1 cellular context compared by ENCODE assay signal in genomic region chr14:23160924-23161522, GRCh38.
A peak's percentile ranks its signal among the peaks of the same experiment; 100 is the strongest.
TF ChIP-seq lines count a peak whose summit lies in the region.

No MANE protein-coding gene starts in this region.

TF ChIP-seq in K562, 482 proteins besides CTCF, POLR2A, EP300 and RAD21 (continued from another document and continues in another):
- TF ChIP-seq YY1 (IDR thresholded peaks at IDR 0.05; ENCODE audit: borderline replicate concordance in 1 of 3, control insufficient read depth in 1 of 3, extremely low read depth in 1 of 3, insufficient read depth in 3 of 3, insufficient read length in 1 of 3, insufficient replicate concordance in 2 of 3, low read depth in 1 of 3, low read length in 2 of 3) (no peak), PHF21A (IDR thresholded peaks at IDR 0.05; ENCODE audit: borderline replicate concordance, low read depth) (no peak), NCOR1 (IDR thresholded peaks at IDR 0.05) (peak; percentile 77), KLF13 (tag; IDR thresholded peaks at IDR 0.05; ENCODE audit: borderline replicate concordance, low read depth) (no peak), ZNF507 (tag; conservative IDR thresholded peaks at IDR 0.05) (no peak), CTBP1 (IDR thresholded peaks at IDR 0.05; ENCODE audit: borderline replicate concordance) (peak; percentile 33; the same call in 1 of the 2 replicates), ZNF655 (CRISPR knock-in tag; IDR thresholded peaks at IDR 0.05) (no peak), HDAC8 (tag; IDR thresholded peaks at IDR 0.05) (no peak), HES1 (IDR thresholded peaks at IDR 0.05; ENCODE audit: low read depth) (peak; percentile 46; the same call in 1 of the 2 replicates), ZC3H4 (CRISPR knock-in tag; IDR thresholded peaks at IDR 0.05; ENCODE audit: borderline replicate concordance) (no peak), FIP1L1 (IDR thresholded peaks at IDR 0.05; ENCODE audit: low read depth, low read length, poor library complexity, severe bottlenecking) (no peak), TAF9B (IDR thresholded peaks at IDR 0.05; ENCODE audit: partially characterized antibody) (peak; percentile 81), ZNF695 (CRISPR knock-in tag; IDR thresholded peaks at IDR 0.05) (no peak), ZC3H8 (IDR thresholded peaks at IDR 0.05) (no peak), GABPA (tag; conservative IDR thresholded peaks at IDR 0.05; ENCODE audit: low read depth) (no peak), ASH1L (IDR thresholded peaks at IDR 0.05; ENCODE audit: borderline replicate concordance, low read depth, partially characterized antibody) (no peak), GTF2A2 (tag; IDR thresholded peaks at IDR 0.05) (no peak), SNIP1 (IDR thresholded peaks at IDR 0.05; ENCODE audit: low read depth) (no peak), HDAC6 (IDR thresholded peaks at IDR 0.05; ENCODE audit: low read depth, low read length) (no peak), GATAD2A (IDR thresholded peaks at IDR 0.05) (peak; percentile 84; the same call in 1 of the 2 replicates), ZNF316 (IDR thresholded peaks at IDR 0.05) (peak; percentile 100), POLR3A (IDR thresholded peaks at IDR 0.05; ENCODE audit: borderline replicate concordance, extremely low read depth, insufficient read depth, insufficient read length) (no peak), TAF7 (tag; IDR thresholded peaks at IDR 0.05) (no peak), ZNF561 (CRISPR knock-in tag; conservative IDR thresholded peaks at IDR 0.05) (no peak), ELF1 (tag; IDR thresholded peaks at IDR 0.05) (no peak), SLC30A9 (CRISPR knock-in tag; IDR thresholded peaks at IDR 0.05) (no peak), ZBTB1 (CRISPR knock-in tag; IDR thresholded peaks at IDR 0.05; ENCODE audit: borderline replicate concordance, low read depth) (no peak), CREBBP (IDR thresholded peaks at IDR 0.05; ENCODE audit: low read depth, low read length) (no peak), HLTF (IDR thresholded peaks at IDR 0.05) (0 out of 2 replicates have a peak, but pooled peaks have one; percentile 22), PURB (CRISPR knock-in tag; IDR thresholded peaks at IDR 0.05; ENCODE audit: low read depth) (no peak), NR2C1 (IDR thresholded peaks at IDR 0.05) (peak; percentile 37; the same call in 1 of the 2 replicates), NR2C1 (tag; IDR thresholded peaks at IDR 0.05) (0 out of 2 replicates have a peak, but pooled peaks have one; percentile 22), E2F3 (CRISPR knock-in tag; IDR thresholded peaks at IDR 0.05) (no peak), ZC3H11A (IDR thresholded peaks at IDR 0.05; ENCODE audit: low read depth, low read length) (no peak)
- TF ChIP-seq, protein P1, sequence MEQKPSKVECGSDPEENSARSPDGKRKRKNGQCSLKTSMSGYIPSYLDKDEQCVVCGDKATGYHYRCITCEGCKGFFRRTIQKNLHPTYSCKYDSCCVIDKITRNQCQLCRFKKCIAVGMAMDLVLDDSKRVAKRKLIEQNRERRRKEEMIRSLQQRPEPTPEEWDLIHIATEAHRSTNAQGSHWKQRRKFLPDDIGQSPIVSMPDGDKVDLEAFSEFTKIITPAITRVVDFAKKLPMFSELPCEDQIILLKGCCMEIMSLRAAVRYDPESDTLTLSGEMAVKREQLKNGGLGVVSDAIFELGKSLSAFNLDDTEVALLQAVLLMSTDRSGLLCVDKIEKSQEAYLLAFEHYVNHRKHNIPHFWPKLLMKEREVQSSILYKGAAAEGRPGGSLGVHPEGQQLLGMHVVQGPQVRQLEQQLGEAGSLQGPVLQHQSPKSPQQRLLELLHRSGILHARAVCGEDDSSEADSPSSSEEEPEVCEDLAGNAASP (IDR thresholded peaks at IDR 0.05): no peak
- TF ChIP-seq, protein P2, sequence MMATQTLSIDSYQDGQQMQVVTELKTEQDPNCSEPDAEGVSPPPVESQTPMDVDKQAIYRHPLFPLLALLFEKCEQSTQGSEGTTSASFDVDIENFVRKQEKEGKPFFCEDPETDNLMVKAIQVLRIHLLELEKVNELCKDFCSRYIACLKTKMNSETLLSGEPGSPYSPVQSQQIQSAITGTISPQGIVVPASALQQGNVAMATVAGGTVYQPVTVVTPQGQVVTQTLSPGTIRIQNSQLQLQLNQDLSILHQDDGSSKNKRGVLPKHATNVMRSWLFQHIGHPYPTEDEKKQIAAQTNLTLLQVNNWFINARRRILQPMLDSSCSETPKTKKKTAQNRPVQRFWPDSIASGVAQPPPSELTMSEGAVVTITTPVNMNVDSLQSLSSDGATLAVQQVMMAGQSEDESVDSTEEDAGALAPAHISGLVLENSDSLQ (IDR thresholded peaks at IDR 0.05): peak; percentile 44; the same call in 1 of the 2 replicates
- TF ChIP-seq, protein P3, sequence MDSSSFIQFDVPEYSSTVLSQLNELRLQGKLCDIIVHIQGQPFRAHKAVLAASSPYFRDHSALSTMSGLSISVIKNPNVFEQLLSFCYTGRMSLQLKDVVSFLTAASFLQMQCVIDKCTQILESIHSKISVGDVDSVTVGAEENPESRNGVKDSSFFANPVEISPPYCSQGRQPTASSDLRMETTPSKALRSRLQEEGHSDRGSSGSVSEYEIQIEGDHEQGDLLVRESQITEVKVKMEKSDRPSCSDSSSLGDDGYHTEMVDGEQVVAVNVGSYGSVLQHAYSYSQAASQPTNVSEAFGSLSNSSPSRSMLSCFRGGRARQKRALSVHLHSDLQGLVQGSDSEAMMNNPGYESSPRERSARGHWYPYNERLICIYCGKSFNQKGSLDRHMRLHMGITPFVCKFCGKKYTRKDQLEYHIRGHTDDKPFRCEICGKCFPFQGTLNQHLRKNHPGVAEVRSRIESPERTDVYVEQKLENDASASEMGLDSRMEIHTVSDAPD (CRISPR knock-in tag; IDR thresholded peaks at IDR 0.05): no peak
- TF ChIP-seq, protein P4, sequence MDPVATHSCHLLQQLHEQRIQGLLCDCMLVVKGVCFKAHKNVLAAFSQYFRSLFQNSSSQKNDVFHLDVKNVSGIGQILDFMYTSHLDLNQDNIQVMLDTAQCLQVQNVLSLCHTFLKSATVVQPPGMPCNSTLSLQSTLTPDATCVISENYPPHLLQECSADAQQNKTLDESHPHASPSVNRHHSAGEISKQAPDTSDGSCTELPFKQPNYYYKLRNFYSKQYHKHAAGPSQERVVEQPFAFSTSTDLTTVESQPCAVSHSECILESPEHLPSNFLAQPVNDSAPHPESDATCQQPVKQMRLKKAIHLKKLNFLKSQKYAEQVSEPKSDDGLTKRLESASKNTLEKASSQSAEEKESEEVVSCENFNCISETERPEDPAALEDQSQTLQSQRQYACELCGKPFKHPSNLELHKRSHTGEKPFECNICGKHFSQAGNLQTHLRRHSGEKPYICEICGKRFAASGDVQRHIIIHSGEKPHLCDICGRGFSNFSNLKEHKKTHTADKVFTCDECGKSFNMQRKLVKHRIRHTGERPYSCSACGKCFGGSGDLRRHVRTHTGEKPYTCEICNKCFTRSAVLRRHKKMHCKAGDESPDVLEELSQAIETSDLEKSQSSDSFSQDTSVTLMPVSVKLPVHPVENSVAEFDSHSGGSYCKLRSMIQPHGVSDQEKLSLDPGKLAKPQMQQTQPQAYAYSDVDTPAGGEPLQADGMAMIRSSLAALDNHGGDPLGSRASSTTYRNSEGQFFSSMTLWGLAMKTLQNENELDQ (CRISPR knock-in tag; IDR thresholded peaks at IDR 0.05; ENCODE audit: borderline replicate concordance): no peak
- TF ChIP-seq, protein P5, sequence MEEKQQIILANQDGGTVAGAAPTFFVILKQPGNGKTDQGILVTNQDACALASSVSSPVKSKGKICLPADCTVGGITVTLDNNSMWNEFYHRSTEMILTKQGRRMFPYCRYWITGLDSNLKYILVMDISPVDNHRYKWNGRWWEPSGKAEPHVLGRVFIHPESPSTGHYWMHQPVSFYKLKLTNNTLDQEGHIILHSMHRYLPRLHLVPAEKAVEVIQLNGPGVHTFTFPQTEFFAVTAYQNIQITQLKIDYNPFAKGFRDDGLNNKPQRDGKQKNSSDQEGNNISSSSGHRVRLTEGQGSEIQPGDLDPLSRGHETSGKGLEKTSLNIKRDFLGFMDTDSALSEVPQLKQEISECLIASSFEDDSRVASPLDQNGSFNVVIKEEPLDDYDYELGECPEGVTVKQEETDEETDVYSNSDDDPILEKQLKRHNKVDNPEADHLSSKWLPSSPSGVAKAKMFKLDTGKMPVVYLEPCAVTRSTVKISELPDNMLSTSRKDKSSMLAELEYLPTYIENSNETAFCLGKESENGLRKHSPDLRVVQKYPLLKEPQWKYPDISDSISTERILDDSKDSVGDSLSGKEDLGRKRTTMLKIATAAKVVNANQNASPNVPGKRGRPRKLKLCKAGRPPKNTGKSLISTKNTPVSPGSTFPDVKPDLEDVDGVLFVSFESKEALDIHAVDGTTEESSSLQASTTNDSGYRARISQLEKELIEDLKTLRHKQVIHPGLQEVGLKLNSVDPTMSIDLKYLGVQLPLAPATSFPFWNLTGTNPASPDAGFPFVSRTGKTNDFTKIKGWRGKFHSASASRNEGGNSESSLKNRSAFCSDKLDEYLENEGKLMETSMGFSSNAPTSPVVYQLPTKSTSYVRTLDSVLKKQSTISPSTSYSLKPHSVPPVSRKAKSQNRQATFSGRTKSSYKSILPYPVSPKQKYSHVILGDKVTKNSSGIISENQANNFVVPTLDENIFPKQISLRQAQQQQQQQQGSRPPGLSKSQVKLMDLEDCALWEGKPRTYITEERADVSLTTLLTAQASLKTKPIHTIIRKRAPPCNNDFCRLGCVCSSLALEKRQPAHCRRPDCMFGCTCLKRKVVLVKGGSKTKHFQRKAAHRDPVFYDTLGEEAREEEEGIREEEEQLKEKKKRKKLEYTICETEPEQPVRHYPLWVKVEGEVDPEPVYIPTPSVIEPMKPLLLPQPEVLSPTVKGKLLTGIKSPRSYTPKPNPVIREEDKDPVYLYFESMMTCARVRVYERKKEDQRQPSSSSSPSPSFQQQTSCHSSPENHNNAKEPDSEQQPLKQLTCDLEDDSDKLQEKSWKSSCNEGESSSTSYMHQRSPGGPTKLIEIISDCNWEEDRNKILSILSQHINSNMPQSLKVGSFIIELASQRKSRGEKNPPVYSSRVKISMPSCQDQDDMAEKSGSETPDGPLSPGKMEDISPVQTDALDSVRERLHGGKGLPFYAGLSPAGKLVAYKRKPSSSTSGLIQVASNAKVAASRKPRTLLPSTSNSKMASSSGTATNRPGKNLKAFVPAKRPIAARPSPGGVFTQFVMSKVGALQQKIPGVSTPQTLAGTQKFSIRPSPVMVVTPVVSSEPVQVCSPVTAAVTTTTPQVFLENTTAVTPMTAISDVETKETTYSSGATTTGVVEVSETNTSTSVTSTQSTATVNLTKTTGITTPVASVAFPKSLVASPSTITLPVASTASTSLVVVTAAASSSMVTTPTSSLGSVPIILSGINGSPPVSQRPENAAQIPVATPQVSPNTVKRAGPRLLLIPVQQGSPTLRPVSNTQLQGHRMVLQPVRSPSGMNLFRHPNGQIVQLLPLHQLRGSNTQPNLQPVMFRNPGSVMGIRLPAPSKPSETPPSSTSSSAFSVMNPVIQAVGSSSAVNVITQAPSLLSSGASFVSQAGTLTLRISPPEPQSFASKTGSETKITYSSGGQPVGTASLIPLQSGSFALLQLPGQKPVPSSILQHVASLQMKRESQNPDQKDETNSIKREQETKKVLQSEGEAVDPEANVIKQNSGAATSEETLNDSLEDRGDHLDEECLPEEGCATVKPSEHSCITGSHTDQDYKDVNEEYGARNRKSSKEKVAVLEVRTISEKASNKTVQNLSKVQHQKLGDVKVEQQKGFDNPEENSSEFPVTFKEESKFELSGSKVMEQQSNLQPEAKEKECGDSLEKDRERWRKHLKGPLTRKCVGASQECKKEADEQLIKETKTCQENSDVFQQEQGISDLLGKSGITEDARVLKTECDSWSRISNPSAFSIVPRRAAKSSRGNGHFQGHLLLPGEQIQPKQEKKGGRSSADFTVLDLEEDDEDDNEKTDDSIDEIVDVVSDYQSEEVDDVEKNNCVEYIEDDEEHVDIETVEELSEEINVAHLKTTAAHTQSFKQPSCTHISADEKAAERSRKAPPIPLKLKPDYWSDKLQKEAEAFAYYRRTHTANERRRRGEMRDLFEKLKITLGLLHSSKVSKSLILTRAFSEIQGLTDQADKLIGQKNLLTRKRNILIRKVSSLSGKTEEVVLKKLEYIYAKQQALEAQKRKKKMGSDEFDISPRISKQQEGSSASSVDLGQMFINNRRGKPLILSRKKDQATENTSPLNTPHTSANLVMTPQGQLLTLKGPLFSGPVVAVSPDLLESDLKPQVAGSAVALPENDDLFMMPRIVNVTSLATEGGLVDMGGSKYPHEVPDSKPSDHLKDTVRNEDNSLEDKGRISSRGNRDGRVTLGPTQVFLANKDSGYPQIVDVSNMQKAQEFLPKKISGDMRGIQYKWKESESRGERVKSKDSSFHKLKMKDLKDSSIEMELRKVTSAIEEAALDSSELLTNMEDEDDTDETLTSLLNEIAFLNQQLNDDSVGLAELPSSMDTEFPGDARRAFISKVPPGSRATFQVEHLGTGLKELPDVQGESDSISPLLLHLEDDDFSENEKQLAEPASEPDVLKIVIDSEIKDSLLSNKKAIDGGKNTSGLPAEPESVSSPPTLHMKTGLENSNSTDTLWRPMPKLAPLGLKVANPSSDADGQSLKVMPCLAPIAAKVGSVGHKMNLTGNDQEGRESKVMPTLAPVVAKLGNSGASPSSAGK (IDR thresholded peaks at IDR 0.05): peak; percentile 64; the same call in 1 of the 2 replicates
